ENCODE assay signal across 26 cellular contexts in the genomic region with DNA sequence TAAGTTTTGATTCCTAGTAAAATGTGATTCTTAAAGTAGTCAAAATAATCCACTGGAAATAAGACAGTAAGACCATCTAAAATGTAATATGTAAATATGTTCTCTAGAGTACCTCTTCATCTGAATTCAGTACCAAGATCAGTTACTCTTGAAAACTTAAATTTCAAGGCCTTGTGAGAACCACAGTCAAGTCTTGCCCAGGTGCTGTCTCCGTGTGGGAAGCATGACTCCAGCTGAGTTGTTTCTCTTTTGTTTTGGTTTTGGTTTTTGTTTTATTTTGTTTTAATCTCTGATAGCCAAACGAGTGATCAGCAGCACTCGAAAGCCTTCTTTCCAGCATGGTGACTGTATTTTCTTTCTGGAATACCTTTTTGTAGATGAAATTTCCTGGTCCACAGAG.
"Had no signal": no experiment of that assay in that cellular context is flagged by ENCODE, and none has a peak within 500 bp of the region (broad histone marks: within the 10 kb centered on the region; RNA-seq: fewer than 3 reads in every experiment).

No MANE protein-coding gene starts in this region.

- ATAC-seq: stimulated activated effector memory CD8-positive, alpha-beta T cell treated with anti-CD3 and anti-CD28 coated beads, Interleukin-12 subunit alpha, Interleukin-12 subunit beta, amount 100 ng/mL, for 72 hours; stimulated activated memory B cell treated with anti-CD40 and anti-IgM and Interleukin-4, amounts not matched to agents 10 μg/mL and 1 μg/mL and 100 μg/mL, for 72 hours; stimulated activated naive B cell treated with anti-CD40 and anti-IgM and Interleukin-4, amounts not matched to agents 10 μg/mL and 1 μg/mL and 100 μg/mL, for 72 hours; stimulated activated naive CD8-positive, alpha-beta T cell treated with anti-CD3 and anti-CD28 coated beads, Interleukin-15, amount 100 ng/mL, for 72 hours; stimulated activated naive CD8-positive, alpha-beta T cell treated with anti-CD3 and anti-CD28 coated beads, Interleukin-15, Interleukin-2, amounts not matched to agents 100 U/mL and 50 U/mL, for 24 hours; upper lobe of right lung had no signal

- DNase-seq: stimulated activated CD4-positive, alpha-beta T cell treated with anti-CD3 and anti-CD28 coated beads, Interleukin-2, amount 100 ng/mL, for 48 hours; stimulated activated CD4-positive, alpha-beta T cell treated with anti-CD3 and anti-CD28 coated beads, Interleukin-4, amount 100 ng/mL, for 1 hour; stimulated activated CD4-positive, alpha-beta T cell treated with anti-CD3 and anti-CD28 coated beads, Interleukin-4, amount 100 ng/mL, for 24 hours; stimulated activated CD4-positive, alpha-beta T cell treated with anti-CD3 and anti-CD28 coated beads, Interleukin-4, amount 100 ng/mL, for 4 hours; stimulated activated CD8-positive, alpha-beta memory T cell treated with anti-CD3 and anti-CD28 coated beads, Interleukin-4, amount 100 ng/mL, for 48 hours; stimulated activated naive B cell treated with anti-CD40 and anti-IgM and Interleukin-4, amounts not matched to agents 10 μg/mL and 1 μg/mL and 100 μg/mL, for 72 hours; stimulated activated naive CD4-positive, alpha-beta T cell; stimulated activated naive CD4-positive, alpha-beta T cell treated with Interleukin-2 at 50 U/mL for 16 hours; stimulated activated naive CD8-positive, alpha-beta T cell treated with anti-CD3 and anti-CD28 coated beads, Interleukin-15, amount 100 ng/mL, for 72 hours; stimulated activated naive CD8-positive, alpha-beta T cell treated with anti-CD3 and anti-CD28 coated beads, Interleukin-15, Interleukin-2, amounts not matched to agents 100 U/mL and 50 U/mL, for 24 hours; stomach; substantia nigra; testis; thyroid gland; tibial artery; transverse colon; trophoblast cell; upper lobe of left lung; upper lobe of right lung; uterus had no signal

- H3K9me3 ChIP-seq: stomach, suprapubic skin, testis, thoracic aorta, thyroid gland, tibial artery, tibial nerve, transverse colon, upper lobe of left lung, upper lobe of right lung, uterus, vagina had no signal

- H3K27me3 ChIP-seq: stomach, suprapubic skin, testis, thyroid gland, tibial artery, tibial nerve, transverse colon, upper lobe of left lung, upper lobe of right lung, uterus, vagina had no signal

- H3K36me3 ChIP-seq: stomach, suprapubic skin, thoracic aorta, thyroid gland, tibial artery, tibial nerve, transverse colon, upper lobe of left lung, upper lobe of right lung, uterus, vagina had no signal

- H3K4me1 ChIP-seq: stomach, suprapubic skin, testis, thyroid gland, tibial artery, tibial nerve, transverse colon, upper lobe of left lung, upper lobe of right lung, uterus, vagina had no signal

- H3K4me3 ChIP-seq: stomach, suprapubic skin, testis, thoracic aorta, thyroid gland, tibial artery, tibial nerve, transverse colon, upper lobe of left lung, upper lobe of right lung, uterus, vagina had no signal

- H3K27ac ChIP-seq: stomach, suprapubic skin, testis, thoracic aorta, thyroid gland, tibial artery, tibial nerve, transverse colon, upper lobe of left lung, upper lobe of right lung, uterus, vagina had no signal
